ENCODE assay signal across 13 cellular contexts in genomic region chr6:150311149-150311946, GRCh38. TPM values are rescaled to one million over a fixed set of nuclear protein-coding genes. Genes with fewer than 3 reads are reported as not detected.
A peak's percentile ranks its signal among the peaks of the same experiment; 100 is the strongest.
DNase-seq lines count a peak whose midpoint lies in the region; ATAC-seq and TF ChIP-seq lines count a peak whose summit lies in the region.
"Not testable (repeated sequence)": the region's sequence is repeated elsewhere in the genome, so short reads cannot be mapped to it uniquely, and the experiment has no call there.
"Had no signal": no experiment of that assay in that cellular context is flagged by ENCODE, and none has a peak within 500 bp of the region (broad histone marks: within the 10 kb centered on the region; RNA-seq: fewer than 3 reads in every experiment).

No MANE protein-coding gene starts in this region.

- intact Hi-C loops in CD4-positive, alpha-beta memory T cell (cut with micrococcal nuclease); activated CD8-positive, alpha-beta T cell treated with anti-CD3 and anti-CD28 coated beads for 36 hours (cut with micrococcal nuclease); naive thymus-derived CD4-positive, alpha-beta T cell (cut with micrococcal nuclease): not testable (repeated sequence)

- CTCF ChIA-PET in CD4-positive, alpha-beta memory T cell (lab: Charles Lee; ENCODE audit: partially characterized antibody), result interaction anchor here (1.3 kb wide), 1 partner anchor 229 kb away, joined by 3 read pairs; no protein-coding TSS in a partner anchor
- CTCF ChIA-PET in T-cell (lab: Charles Lee), result interaction anchor here (0.6 to 1.3 kb wide), 2 partner anchors 232 to 1389 kb away, joined by 4 to 5 read pairs; no protein-coding TSS in a partner anchor
- CTCF ChIA-PET in activated CD8-positive, alpha-beta T cell treated with anti-CD3 and anti-CD28 coated beads for 36 hours (lab: Charles Lee), result interaction anchor here (1.4 kb wide), 1 partner anchor 107 kb away, joined by 3 read pairs; no protein-coding TSS in a partner anchor
- CTCF ChIA-PET in naive thymus-derived CD4-positive, alpha-beta T cell (lab: Charles Lee), result not testable (repeated sequence)

- not testable (repeated sequence) for H3K9me3 Mint-ChIP-seq in CD4-positive, alpha-beta memory T cell; T-cell; activated CD8-positive, alpha-beta T cell treated with anti-CD3 and anti-CD28 coated beads for 36 hours; activated T-cell treated with anti-CD3 and anti-CD28 coated beads, Interleukin-2, amount 50 U/mL, for 4 hours; central memory CD8-positive, alpha-beta T cell; naive thymus-derived CD4-positive, alpha-beta T cell

- POLR2A ChIA-PET in CD4-positive, alpha-beta memory T cell (lab: Charles Lee; ENCODE audit: partially characterized antibody); T-cell (lab: Charles Lee); naive thymus-derived CD4-positive, alpha-beta T cell (lab: Charles Lee): not testable (repeated sequence)
- POLR2A ChIA-PET in activated CD8-positive, alpha-beta T cell treated with anti-CD3 and anti-CD28 coated beads for 36 hours (lab: Charles Lee), result interaction anchor here (0.8 kb wide), 1 partner anchor 9 kb away, joined by 4 read pairs; no protein-coding TSS in a partner anchor

- peak; percentile 18 to 57 (median 39) for DNase-seq in CD4-positive, alpha-beta memory T cell
- peak in 32 of 34 experiments; percentile 2 to 56 (median 22) for DNase-seq in T-cell
- peak; percentile 50 for DNase-seq in activated CD8-positive, alpha-beta T cell treated with anti-CD3 and anti-CD28 coated beads for 36 hours
- DNase-seq in activated T-cell treated with anti-CD3 and anti-CD28 coated beads, Interleukin-2, amount 50 U/mL, for 4 hours; naive thymus-derived CD4-positive, alpha-beta T cell: not testable (repeated sequence)
- DNase-seq in activated gamma-delta T cell treated with anti-CD3 and anti-CD28 coated beads, Interleukin-2, amount 50 U/mL, for 16 hours (ENCODE audit: low read depth), result peak; percentile 38
- peak; percentile 24 to 64 for DNase-seq in central memory CD8-positive, alpha-beta T cell (ENCODE audit: low spot score in 2 of 2)
- peak; percentile 21 to 29 for DNase-seq in stimulated activated CD8-positive, alpha-beta memory T cell treated with anti-CD3 and anti-CD28 coated beads, Interleukin-7, amount 100 ng/mL, for 4 hours (ENCODE audit: low read depth in 2 of 2)

- not testable (repeated sequence) for TF ChIP-seq CTCF in activated CD8-positive, alpha-beta T cell treated with anti-CD3 and anti-CD28 coated beads for 36 hours (IDR thresholded peaks at IDR 0.05)

- H3K27me3 Mint-ChIP-seq in CD4-positive, alpha-beta memory T cell; activated CD8-positive, alpha-beta T cell treated with anti-CD3 and anti-CD28 coated beads for 36 hours; central memory CD8-positive, alpha-beta T cell: not testable (repeated sequence)
- peaks cover 11 to 20% of the 10 kb centered on the region in 2 donors for H3K27me3 Mint-ChIP-seq in T-cell
- peaks cover 12% of the 10 kb centered on the region for H3K27me3 Mint-ChIP-seq in activated T-cell treated with anti-CD3 and anti-CD28 coated beads, Interleukin-2, amount 50 U/mL, for 4 hours (ENCODE audit: low read depth)
- H3K27me3 Mint-ChIP-seq in naive thymus-derived CD4-positive, alpha-beta T cell, result peaks cover 9 to 43% (median 13%) of the 10 kb centered on the region in 5 donors

- H3K4me1 Mint-ChIP-seq in CD4-positive, alpha-beta memory T cell, result peaks cover 0 to 39% (median 9%) of the 10 kb centered on the region in 4 donors
- peaks cover 5 to 21% (median 16%) of the 10 kb centered on the region in 3 donors for H3K4me1 Mint-ChIP-seq in T-cell
- not testable (repeated sequence) for H3K4me1 Mint-ChIP-seq in activated CD8-positive, alpha-beta T cell treated with anti-CD3 and anti-CD28 coated beads for 36 hours (ENCODE audit: low read depth); activated T-cell treated with anti-CD3 and anti-CD28 coated beads, Interleukin-2, amount 50 U/mL, for 4 hours (ENCODE audit: low read depth); naive thymus-derived CD4-positive, alpha-beta T cell
- peaks cover 59% of the 10 kb centered on the region for H3K4me1 Mint-ChIP-seq in central memory CD8-positive, alpha-beta T cell

- H3K27ac ChIP-seq in CD4-positive, alpha-beta memory T cell (ENCODE audit: low read depth, low read length); naive thymus-derived CD4-positive, alpha-beta T cell (ENCODE audit: low read depth, low read length): not testable (repeated sequence)

- not testable (repeated sequence) for H3K36me3 ChIP-seq in CD4-positive, alpha-beta memory T cell (ENCODE audit: insufficient read depth, low read length); naive thymus-derived CD4-positive, alpha-beta T cell (ENCODE audit: control insufficient read depth in 2 of 3, insufficient read depth in 3 of 3, low read length in 3 of 3)

- not testable (repeated sequence) for H3K36me3 Mint-ChIP-seq in CD4-positive, alpha-beta memory T cell; T-cell; activated CD8-positive, alpha-beta T cell treated with anti-CD3 and anti-CD28 coated beads for 36 hours (ENCODE audit: low read depth); activated T-cell treated with anti-CD3 and anti-CD28 coated beads, Interleukin-2, amount 50 U/mL, for 4 hours (ENCODE audit: insufficient read depth); central memory CD8-positive, alpha-beta T cell (ENCODE audit: insufficient read depth); naive thymus-derived CD4-positive, alpha-beta T cell

- H3K9me3 ChIP-seq in CD4-positive, alpha-beta memory T cell (ENCODE audit: control insufficient read depth in 1 of 2, low read length in 2 of 2); naive thymus-derived CD4-positive, alpha-beta T cell (ENCODE audit: control insufficient read depth in 2 of 3, low read length in 3 of 3): not testable (repeated sequence)

- H3K27me3 ChIP-seq in CD4-positive, alpha-beta memory T cell (ENCODE audit: insufficient read depth, low read length); naive thymus-derived CD4-positive, alpha-beta T cell (ENCODE audit: control insufficient read depth in 2 of 2, insufficient read depth in 2 of 2, low read length in 2 of 2): not testable (repeated sequence)

- H3K4me3 Mint-ChIP-seq in CD4-positive, alpha-beta memory T cell, result peak overlapping the region in 7 of 8 donors; percentile 13 to 79 (median 57)
- peak overlapping the region in 2 of 3 donors; percentile 11 to 31 for H3K4me3 Mint-ChIP-seq in T-cell
- not testable (repeated sequence) for H3K4me3 Mint-ChIP-seq in activated CD8-positive, alpha-beta T cell treated with anti-CD3 and anti-CD28 coated beads for 36 hours; activated T-cell treated with anti-CD3 and anti-CD28 coated beads, Interleukin-2, amount 50 U/mL, for 4 hours; naive thymus-derived CD4-positive, alpha-beta T cell
- peak overlapping the region; percentile 67 for H3K4me3 Mint-ChIP-seq in central memory CD8-positive, alpha-beta T cell

- ATAC-seq in T-cell (replicated peaks in 1 of 4), result peak; percentile 34 to 79 (median 49)
- peak; percentile 49 for ATAC-seq in activated CD8-positive, alpha-beta T cell treated with anti-CD3 and anti-CD28 coated beads for 36 hours
- peak; percentile 10 to 77 for ATAC-seq in activated T-cell treated with anti-CD3 and anti-CD28 coated beads, Interleukin-2, amount 50 U/mL, for 4 hours
- peak; percentile 84 for ATAC-seq in central memory CD8-positive, alpha-beta T cell (replicated peaks; ENCODE audit: extremely low read depth, poor library complexity, severe bottlenecking)
- ATAC-seq in naive thymus-derived CD4-positive, alpha-beta T cell, result peak; percentile 59

- H3K27ac Mint-ChIP-seq in CD4-positive, alpha-beta memory T cell, result peak overlapping the region in 5 of 7 donors; percentile 42 to 77 (median 55)
- peak overlapping the region; percentile 70 to 83 for H3K27ac Mint-ChIP-seq in T-cell
- not testable (repeated sequence) for H3K27ac Mint-ChIP-seq in activated CD8-positive, alpha-beta T cell treated with anti-CD3 and anti-CD28 coated beads for 36 hours; naive thymus-derived CD4-positive, alpha-beta T cell
- peak overlapping the region; percentile 88 for H3K27ac Mint-ChIP-seq in central memory CD8-positive, alpha-beta T cell (ENCODE audit: low read depth)

- not testable (repeated sequence) for H3K4me1 ChIP-seq in CD4-positive, alpha-beta memory T cell (ENCODE audit: insufficient read depth, low read length)
- peaks cover 0 to 30% of the 10 kb centered on the region in 2 donors for H3K4me1 ChIP-seq in naive thymus-derived CD4-positive, alpha-beta T cell (ENCODE audit: control insufficient read depth in 2 of 2, insufficient read depth in 2 of 2, low read length in 2 of 2)

- not testable (repeated sequence) for H3K4me3 ChIP-seq in CD4-positive, alpha-beta memory T cell (ENCODE audit: low read length in 2 of 2); naive thymus-derived CD4-positive, alpha-beta T cell (ENCODE audit: low read length)

RNA-seq across cellular contexts. Expression of gene IYD, which starts 57.5 kb away (rescaled TPM):
- total RNA-seq in CD4-positive, alpha-beta memory T cell, result not detected
- not detected for polyA plus RNA-seq in CD4-positive, alpha-beta memory T cell
- total RNA-seq in T-cell, result not detected
- total RNA-seq in activated CD8-positive, alpha-beta T cell treated with anti-CD3 and anti-CD28 coated beads for 36 hours, result not detected
- under 1 TPM in 1 of 3 donors, not detected in 2; 0.03 TPM for total RNA-seq in activated T-cell treated with anti-CD3 and anti-CD28 coated beads, Interleukin-2, amount 50 U/mL, for 4 hours
- not detected for total RNA-seq in naive thymus-derived CD4-positive, alpha-beta T cell
- polyA plus RNA-seq in naive thymus-derived CD4-positive, alpha-beta T cell, result not detected
- total RNA-seq: GM23248, H9, HFFc6, OCI-LY7 had no signal
- polyA plus RNA-seq: GM23248, IgD-negative memory B cell had no signal
